In genomic region chr15:90955911-90956310, GRCh38 we compare ENCODE assay signal across 8 cellular contexts. TPM values are rescaled to one million over a fixed set of nuclear protein-coding genes. Genes with fewer than 3 reads are reported as not detected.
DNase-seq lines count a peak whose midpoint lies in the region; ATAC-seq and TF ChIP-seq lines count a peak whose summit lies in the region.

No MANE protein-coding gene starts in this region.

- H3K36me3 ChIP-seq in colonic mucosa (peaks cover under 1% of the 10 kb centered on the region), smooth muscle cell (ENCODE audit: low read depth) (no peaks in the 10 kb centered on the region)

- H3K9ac ChIP-seq in colonic mucosa (ENCODE audit: low read depth in 2 of 2, low read length in 2 of 2) (peak overlapping the region; percentile 74 to 88), smooth muscle cell (ENCODE audit: low read depth) (peak overlapping the region; percentile 15)

- H3K27me3 ChIP-seq in colonic mucosa: no peaks in the 10 kb centered on the region
- H3K27me3 ChIP-seq in smooth muscle cell (ENCODE audit: low read depth): no peaks in the 10 kb centered on the region

- 56% methylated on average over 9 of the region's 9 CpGs for WGBS in smooth muscle cell (ENCODE audit: low lambda C conversion rate)

- no peaks in the 10 kb centered on the region for H3K9me3 Mint-ChIP-seq in activated CD4-positive, alpha-beta T cell treated with anti-CD3 and anti-CD28 coated beads, Interleukin-2, amount 10 ng/mL, durations not matched to agents 24 days and 14 days

- H3K79me2 ChIP-seq in smooth muscle cell (ENCODE audit: low read depth): no peaks in the 10 kb centered on the region

- peaks cover 21% of the 10 kb centered on the region for H3K4me1 ChIP-seq in colonic mucosa
- peaks cover 17% of the 10 kb centered on the region for H3K4me1 ChIP-seq in smooth muscle cell (ENCODE audit: low read depth)

- DNase-seq in activated CD4-positive, alpha-beta T cell treated with anti-CD3 and anti-CD28 coated beads, Interleukin-2, amount 10 ng/mL, durations not matched to agents 24 days and 14 days: no peak
- DNase-seq in activated CD4-positive, alpha-beta T cell treated with anti-CD3 and anti-CD28 coated beads for 1 hour: no peak
- DNase-seq in NCI-H345 (lab: John Stamatoyannopoulos, UW) (peak; percentile 35), colonic mucosa (peak; percentile 85), smooth muscle cell (lab: John Stamatoyannopoulos, UW; ENCODE audit: unreplicated experiment) (no peak)

- H3K4me3 ChIP-seq in colonic mucosa (peak overlapping the region; percentile 85), smooth muscle cell (peak overlapping the region; percentile 69)

- peaks cover 5% of the 10 kb centered on the region for H3F3A ChIP-seq in smooth muscle cell (ENCODE audit: low read depth)

- intact Hi-C loops in activated CD4-positive, alpha-beta T cell treated with anti-CD3 and anti-CD28 coated beads, Interleukin-2, amount 10 ng/mL, durations not matched to agents 24 days and 14 days (cut with micrococcal nuclease): loop anchor here (1.0 to 5.0 kb wide), 2 partner anchors 94 to 316 kb away; no protein-coding TSS in a partner anchor
- intact Hi-C loops in colonic mucosa (cut with DNase I): loop anchor here (5.0 to 10.0 kb wide), 2 partner anchors 76 to 319 kb away; no protein-coding TSS in a partner anchor

- H3K27ac Mint-ChIP-seq in activated CD4-positive, alpha-beta T cell treated with anti-CD3 and anti-CD28 coated beads, Interleukin-2, amount 10 ng/mL, durations not matched to agents 24 days and 14 days: peak overlapping the region; percentile 98

- peaks cover 15% of the 10 kb centered on the region for H3K4me1 Mint-ChIP-seq in activated CD4-positive, alpha-beta T cell treated with anti-CD3 and anti-CD28 coated beads, Interleukin-2, amount 10 ng/mL, durations not matched to agents 24 days and 14 days

- TF ChIP-seq CTCF in colonic mucosa (IDR thresholded peaks at IDR 0.05) (no peak), smooth muscle cell (IDR thresholded peaks at IDR 0.05; ENCODE audit: borderline replicate concordance, insufficient read depth, poor library complexity, severe bottlenecking) (no peak)

- no peaks in the 10 kb centered on the region for H3K27me3 Mint-ChIP-seq in activated CD4-positive, alpha-beta T cell treated with anti-CD3 and anti-CD28 coated beads, Interleukin-2, amount 10 ng/mL, durations not matched to agents 24 days and 14 days

- H3K4me2 ChIP-seq in smooth muscle cell: peak overlapping the region; percentile 94

- peak overlapping the region; percentile 92 for H3K4me3 Mint-ChIP-seq in activated CD4-positive, alpha-beta T cell treated with anti-CD3 and anti-CD28 coated beads, Interleukin-2, amount 10 ng/mL, durations not matched to agents 24 days and 14 days

- peaks cover 40% of the 10 kb centered on the region for H3K36me3 Mint-ChIP-seq in activated CD4-positive, alpha-beta T cell treated with anti-CD3 and anti-CD28 coated beads, Interleukin-2, amount 10 ng/mL, durations not matched to agents 24 days and 14 days (ENCODE audit: low read depth)

- H3K9me3 ChIP-seq in colonic mucosa (no peaks in the 10 kb centered on the region), smooth muscle cell (replicated peaks; ENCODE audit: low read depth) (no peaks in the 10 kb centered on the region)

- no peak for ATAC-seq in GM21786 (IDR thresholded peaks at IDR 0.05; ENCODE audit: unreplicated experiment)
- ATAC-seq in GM18502 (IDR thresholded peaks at IDR 0.05; ENCODE audit: poor library complexity, unreplicated experiment): no peak
- no peak for ATAC-seq in GM21825 (IDR thresholded peaks at IDR 0.05; ENCODE audit: unreplicated experiment)

- H2AFZ ChIP-seq in smooth muscle cell (ENCODE audit: low read depth): no peak overlapping the region

- H3K27ac ChIP-seq in colonic mucosa (peak overlapping the region; percentile 96), smooth muscle cell (ENCODE audit: low read depth) (no peak overlapping the region)

- H4K20me1 ChIP-seq in smooth muscle cell (ENCODE audit: low read depth): peaks cover 9% of the 10 kb centered on the region

RNA-seq across cellular contexts. Expression of gene RCCD1, which starts 1.2 kb away (rescaled TPM):
- 28.0 and 32.3 TPM in 2 replicates for total RNA-seq in activated CD4-positive, alpha-beta T cell treated with anti-CD3 and anti-CD28 coated beads, Interleukin-2, amount 10 ng/mL, durations not matched to agents 24 days and 14 days
- 10 to 100 TPM; 14.8 to 33.0 TPM for total RNA-seq in colonic mucosa
- 4.4 and 5.8 TPM in 2 replicates for total RNA-seq in smooth muscle cell
- 9.2 and 14.8 TPM in 2 replicates for polyA plus RNA-seq in smooth muscle cell

RNA-seq across cellular contexts. Expression of gene UNC45A, which starts 20.8 kb away (rescaled TPM):
- 66.9 and 67.0 TPM in 2 replicates for total RNA-seq in activated CD4-positive, alpha-beta T cell treated with anti-CD3 and anti-CD28 coated beads, Interleukin-2, amount 10 ng/mL, durations not matched to agents 24 days and 14 days
- 10 to 100 TPM; 60.7 to 74.5 TPM for total RNA-seq in colonic mucosa
- 43.6 and 57.5 TPM in 2 replicates for total RNA-seq in smooth muscle cell
- 66.6 and 68.4 TPM in 2 replicates for polyA plus RNA-seq in smooth muscle cell

RNA-seq across cellular contexts. Expression of gene HDDC3, which starts 23.6 kb away (rescaled TPM):
- 36.3 and 39.9 TPM in 2 replicates for total RNA-seq in activated CD4-positive, alpha-beta T cell treated with anti-CD3 and anti-CD28 coated beads, Interleukin-2, amount 10 ng/mL, durations not matched to agents 24 days and 14 days
- total RNA-seq in colonic mucosa (10 to 100 TPM; 13.5 to 29.6 TPM), smooth muscle cell (10.0 and 16.0 TPM in 2 replicates)
- polyA plus RNA-seq in smooth muscle cell: 15.5 and 16.3 TPM in 2 replicates

RNA-seq across cellular contexts. Expression of gene PRC1, which starts 38.4 kb away (rescaled TPM):
- 85.0 and 86.2 TPM in 2 replicates for total RNA-seq in activated CD4-positive, alpha-beta T cell treated with anti-CD3 and anti-CD28 coated beads, Interleukin-2, amount 10 ng/mL, durations not matched to agents 24 days and 14 days
- total RNA-seq in colonic mucosa: 100 to 1,000 TPM in 1 of 2 donors, 10 to 100 TPM in 1; 44.3 to 114 TPM
- total RNA-seq in smooth muscle cell: 20.4 and 41.1 TPM in 2 replicates
- 29.7 and 32.3 TPM in 2 replicates for polyA plus RNA-seq in smooth muscle cell

RNA-seq across cellular contexts. Expression of gene MAN2A2, which starts 52.8 kb away (rescaled TPM):
- total RNA-seq in activated CD4-positive, alpha-beta T cell treated with anti-CD3 and anti-CD28 coated beads, Interleukin-2, amount 10 ng/mL, durations not matched to agents 24 days and 14 days: 196 and 206 TPM in 2 replicates
- total RNA-seq in colonic mucosa (10 to 100 TPM; 34.2 to 66.4 TPM), smooth muscle cell (7.1 and 11.0 TPM in 2 replicates)
- 9.7 and 15.3 TPM in 2 replicates for polyA plus RNA-seq in smooth muscle cell

Comparison
In these comparisons a context has a peak if more than half of its experiments do, and no peak if none do; other contexts are left out.
1. DNase-seq: peak in NCI-H345 (single experiment) and colonic mucosa (single experiment); none in activated CD4-positive, alpha-beta T cell treated with anti-CD3 and anti-CD28 coated beads, Interleukin-2, amount 10 ng/mL, durations not matched to agents 24 days and 14 days (single experiment), activated CD4-positive, alpha-beta T cell treated with anti-CD3 and anti-CD28 coated beads for 1 hour (single experiment) and smooth muscle cell (single experiment).